Comparison of ENCODE assay signal across 12 cellular contexts in the genomic region with DNA sequence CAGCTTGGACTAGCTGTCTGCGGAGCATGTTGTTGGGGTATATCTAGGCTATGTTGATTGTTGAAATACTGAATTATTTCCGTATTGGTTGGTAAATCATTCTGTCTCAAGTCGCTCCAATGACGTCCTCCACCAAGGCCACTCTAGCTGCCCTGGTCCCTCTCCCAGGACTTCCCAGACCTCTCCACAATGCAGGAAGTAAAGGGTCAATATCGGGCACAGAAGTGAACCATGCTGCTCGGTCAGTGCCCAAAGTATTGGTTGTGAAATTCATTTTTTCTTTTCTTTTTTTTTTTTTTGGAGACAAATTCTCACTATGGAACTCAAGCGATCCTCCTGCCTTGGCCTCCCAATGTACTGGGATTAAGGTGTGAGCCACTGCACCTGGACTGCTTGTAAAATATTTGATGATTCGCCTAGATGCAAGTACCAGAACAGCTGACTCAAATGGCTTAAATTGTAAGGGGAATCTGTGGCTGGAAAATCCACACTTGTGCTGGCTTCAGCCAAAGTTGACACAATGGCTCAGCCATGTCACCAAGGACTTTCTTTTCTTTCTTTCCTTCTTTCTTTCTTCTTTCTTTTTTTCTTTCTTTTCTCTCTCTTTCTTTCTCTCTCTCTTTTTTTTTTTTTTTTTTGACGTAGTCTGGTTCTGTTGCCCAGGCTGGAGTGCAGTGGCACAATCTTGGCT. TPM values are rescaled to one million over a fixed set of nuclear protein-coding genes. Genes with fewer than 3 reads are reported as not detected.
DNase-seq lines count a peak whose midpoint lies in the region; ATAC-seq and TF ChIP-seq lines count a peak whose summit lies in the region.
"Had no signal": no experiment of that assay in that cellular context is flagged by ENCODE, and none has a peak within 500 bp of the region (broad histone marks: within the 10 kb centered on the region; RNA-seq: fewer than 3 reads in every experiment).

No MANE protein-coding gene starts in this region.

- 0 out of 2 replicates have a peak, but pooled peaks have one; percentile 42 for ATAC-seq in Panc1
- ATAC-seq in stimulated activated naive CD8-positive, alpha-beta T cell treated with anti-CD3 and anti-CD28 coated beads, Interleukin-15, Interleukin-2, amounts not matched to agents 100 U/mL and 50 U/mL, for 24 hours = no peak
- no peak for ATAC-seq in stimulated activated naive B cell treated with anti-CD40 and anti-IgM and Interleukin-4, amounts not matched to agents 10 μg/mL and 1 μg/mL and 100 μg/mL, for 72 hours (replicated peaks)
- ATAC-seq: stimulated activated effector memory CD8-positive, alpha-beta T cell treated with anti-CD3 and anti-CD28 coated beads, Interleukin-12 subunit alpha, Interleukin-12 subunit beta, amount 100 ng/mL, for 72 hours; T-helper 17 cell had no signal

- no peaks in the 10 kb centered on the region for H3K27me3 ChIP-seq in A673 (replicated peaks; ENCODE audit: insufficient read depth, low read depth, low read length, poor library complexity)
- no peaks in the 10 kb centered on the region for H3K27me3 ChIP-seq in Panc1 (ENCODE audit: control insufficient read depth, insufficient read depth, low read length)

- H3K4me3 Mint-ChIP-seq in osteocyte (ENCODE audit: unreplicated experiment) = no peak overlapping the region
- H3K4me3 Mint-ChIP-seq in stimulated activated naive B cell treated with anti-CD40 and anti-IgM and Interleukin-4, amounts not matched to agents 10 μg/mL and 1 μg/mL and 100 μg/mL, for 72 hours = no peak overlapping the region
- H3K4me3 Mint-ChIP-seq: central memory CD8-positive, alpha-beta T cell; stimulated activated effector memory CD8-positive, alpha-beta T cell treated with anti-CD3 and anti-CD28 coated beads, Interleukin-12 subunit alpha, Interleukin-12 subunit beta, amount 100 ng/mL, for 72 hours; T-helper 17 cell had no signal

- no peaks in the 10 kb centered on the region for H3K9me3 Mint-ChIP-seq in osteocyte (ENCODE audit: unreplicated experiment)
- H3K9me3 Mint-ChIP-seq in stimulated activated naive B cell treated with anti-CD40 and anti-IgM and Interleukin-4, amounts not matched to agents 10 μg/mL and 1 μg/mL and 100 μg/mL, for 72 hours = peaks cover 3% of the 10 kb centered on the region in 2 donors
- H3K9me3 Mint-ChIP-seq: central memory CD8-positive, alpha-beta T cell; stimulated activated effector memory CD8-positive, alpha-beta T cell treated with anti-CD3 and anti-CD28 coated beads, Interleukin-12 subunit alpha, Interleukin-12 subunit beta, amount 100 ng/mL, for 72 hours had no signal

- H3K4me3 ChIP-seq in A673 (ENCODE audit: low read depth, low read length, poor library complexity, severe bottlenecking) (no peak overlapping the region), Panc1 (ENCODE audit: low read depth in 2 of 2, low read length in 2 of 2) (peak overlapping the region; percentile 19 to 33)

- no peaks in the 10 kb centered on the region for H3K36me3 ChIP-seq in A673 (ENCODE audit: insufficient read depth, low read length, poor library complexity, severe bottlenecking)
- no peaks in the 10 kb centered on the region for H3K36me3 ChIP-seq in Panc1 (ENCODE audit: control insufficient read depth, insufficient read depth, low read length)

- CTCF ChIA-PET in A673 (lab: Charles Lee) (interaction anchor here (1.2 to 1.5 kb wide), 2 partner anchors 12 to 160 kb away, joined by 3 to 14 read pairs; no protein-coding TSS in a partner anchor), Panc1 (lab: Charles Lee) (interaction anchor here (0.7 to 1.0 kb wide), 2 partner anchors 12 to 134 kb away, joined by 6 read pairs; no protein-coding TSS in a partner anchor)

- H3K9me3 ChIP-seq in A673 (ENCODE audit: low read depth, low read length, poor library complexity, severe bottlenecking) (no peaks in the 10 kb centered on the region), Panc1 (ENCODE audit: control insufficient read depth, insufficient read depth, low read depth, low read length) (no peaks in the 10 kb centered on the region)

- POLR2A ChIA-PET in A673 (lab: Charles Lee; ENCODE audit: low non-redundant PET) (no interaction called here), Panc1 (lab: Charles Lee) (no interaction called here)

- TF ChIP-seq CTCF in A673 (conservative IDR thresholded peaks at IDR 0.05; ENCODE audit: low read depth, low read length) (no peak), Panc1 (IDR thresholded peaks at IDR 0.05) (no peak), osteocyte (IDR thresholded peaks at IDR 0.05) (no peak)

- H3K27ac ChIP-seq in A673 (ENCODE audit: low read depth, low read length, poor library complexity, severe bottlenecking) (peak overlapping the region; percentile 48), Panc1 (ENCODE audit: low read length) (no peak overlapping the region), epithelial cell of prostate (peak overlapping the region; percentile 53)

- H3K36me3 Mint-ChIP-seq in osteocyte (ENCODE audit: unreplicated experiment) = no peaks in the 10 kb centered on the region
- H3K36me3 Mint-ChIP-seq in stimulated activated naive B cell treated with anti-CD40 and anti-IgM and Interleukin-4, amounts not matched to agents 10 μg/mL and 1 μg/mL and 100 μg/mL, for 72 hours = no peaks in the 10 kb centered on the region
- H3K36me3 Mint-ChIP-seq: stimulated activated effector memory CD8-positive, alpha-beta T cell treated with anti-CD3 and anti-CD28 coated beads, Interleukin-12 subunit alpha, Interleukin-12 subunit beta, amount 100 ng/mL, for 72 hours had no signal

- intact Hi-C loops in A673 (cut with micrococcal nuclease; ENCODE audit: unreplicated experiment) = no loop called here
- intact Hi-C loops in Panc1 (cut with micrococcal nuclease; ENCODE audit: unreplicated experiment) = no loop called here

- no TSS peak for BruUV-seq in A673 (replicated peaks; lab: Mats Ljungman, UMichigan)
- BruUV-seq in Panc1 (replicated peaks; lab: Mats Ljungman, UMichigan) = no TSS peak

- no peak for DNase-seq in A673 (ENCODE audit: low spot score)
- no peak for DNase-seq in Panc1 (ENCODE audit: low read depth, low spot score)
- DNase-seq in epithelial cell of prostate (ENCODE audit: low read depth, low spot score) = no peak
- no peak for DNase-seq in osteocyte (ENCODE audit: extremely low spot score, unreplicated experiment)
- DNase-seq in stimulated activated naive CD8-positive, alpha-beta T cell treated with anti-CD3 and anti-CD28 coated beads, Interleukin-15, Interleukin-2, amounts not matched to agents 100 U/mL and 50 U/mL, for 24 hours = no peak
- DNase-seq in T-helper 2 cell = no peak
- no peak for DNase-seq in stimulated activated naive B cell treated with anti-CD40 and anti-IgM and Interleukin-4, amounts not matched to agents 10 μg/mL and 1 μg/mL and 100 μg/mL, for 72 hours
- no peak for DNase-seq in T-helper 9 cell
- DNase-seq: NCI-H524, T-helper 17 cell had no signal

- no peaks in the 10 kb centered on the region for H3K27me3 Mint-ChIP-seq in osteocyte (ENCODE audit: unreplicated experiment)
- peaks cover 0 to 4% of the 10 kb centered on the region in 2 donors for H3K27me3 Mint-ChIP-seq in stimulated activated naive B cell treated with anti-CD40 and anti-IgM and Interleukin-4, amounts not matched to agents 10 μg/mL and 1 μg/mL and 100 μg/mL, for 72 hours

- in situ Hi-C loops in Panc1 (cut with HindIII; ENCODE audit: low pct_unique_long_range_greater_than_20kb, low sequenced_read_pairs) = no loop called here

- peaks cover 42% of the 10 kb centered on the region for H3K4me1 Mint-ChIP-seq in osteocyte (ENCODE audit: unreplicated experiment)
- no peaks in the 10 kb centered on the region for H3K4me1 Mint-ChIP-seq in stimulated activated naive B cell treated with anti-CD40 and anti-IgM and Interleukin-4, amounts not matched to agents 10 μg/mL and 1 μg/mL and 100 μg/mL, for 72 hours
- H3K4me1 Mint-ChIP-seq: central memory CD8-positive, alpha-beta T cell; stimulated activated effector memory CD8-positive, alpha-beta T cell treated with anti-CD3 and anti-CD28 coated beads, Interleukin-12 subunit alpha, Interleukin-12 subunit beta, amount 100 ng/mL, for 72 hours had no signal

- H3K4me1 ChIP-seq in A673 (ENCODE audit: insufficient read depth, low read length, poor library complexity, severe bottlenecking) (peaks cover 8% of the 10 kb centered on the region), Panc1 (ENCODE audit: control insufficient read depth, insufficient read depth, low read length) (peaks cover 6% of the 10 kb centered on the region; the same call in 1 of the 2 replicates)

- peak overlapping the region; percentile 87 for H3K27ac Mint-ChIP-seq in osteocyte (ENCODE audit: unreplicated experiment)
- no peak overlapping the region for H3K27ac Mint-ChIP-seq in stimulated activated naive B cell treated with anti-CD40 and anti-IgM and Interleukin-4, amounts not matched to agents 10 μg/mL and 1 μg/mL and 100 μg/mL, for 72 hours
- H3K27ac Mint-ChIP-seq: stimulated activated effector memory CD8-positive, alpha-beta T cell treated with anti-CD3 and anti-CD28 coated beads, Interleukin-12 subunit alpha, Interleukin-12 subunit beta, amount 100 ng/mL, for 72 hours; T-helper 17 cell had no signal

RNA-seq across cellular contexts. Expression of gene NUMBL, which starts 43.7 kb away (rescaled TPM):
- 38.4 and 49.3 TPM in 2 replicates for total RNA-seq in A673 (2021)
- total RNA-seq in Panc1 (2021; ENCODE audit: unreplicated experiment) = 27.6 TPM
- polyA plus RNA-seq in Panc1 (2012; ENCODE audit: insufficient read length) = 31.1 TPM
- total RNA-seq in osteocyte = 63.2 and 67.1 TPM in 2 replicates

RNA-seq across cellular contexts. Expression of gene LTBP4, which starts 45.5 kb away (rescaled TPM):
- 139 and 178 TPM in 2 replicates for total RNA-seq in A673 (2021)
- total RNA-seq in Panc1 (2021; ENCODE audit: unreplicated experiment) = 75.4 TPM
- 81.6 TPM for polyA plus RNA-seq in Panc1 (2012; ENCODE audit: insufficient read length)
- 85.9 and 93.6 TPM in 2 replicates for total RNA-seq in osteocyte
